Comparison of ENCODE assay signal across 8 cellular contexts in genomic region chr14:63737582-63738006, GRCh38. TPM values are rescaled to one million over a fixed set of nuclear protein-coding genes. Genes with fewer than 3 reads are reported as not detected.
DNase-seq lines count a peak whose midpoint lies in the region; ATAC-seq and TF ChIP-seq lines count a peak whose summit lies in the region.

No MANE protein-coding gene starts in this region.

- H3K27me3 Mint-ChIP-seq in activated CD8-positive, alpha-beta memory T cell treated with anti-CD3 and anti-CD28 coated beads, Interleukin-2, amount 10 ng/mL, durations not matched to agents 7 days and 5 days = peaks cover 6% of the 10 kb centered on the region
- peaks cover 0 to 9% of the 10 kb centered on the region in 2 donors for H3K27me3 Mint-ChIP-seq in natural killer cell (ENCODE audit: low read depth in 2 of 2)

- no peaks in the 10 kb centered on the region for H3K36me3 ChIP-seq in effector memory CD4-positive, alpha-beta T cell (ENCODE audit: control insufficient read depth, insufficient read depth, low read length)
- H3K36me3 ChIP-seq in MG63 = no peaks in the 10 kb centered on the region

- no peak for DNase-seq in activated CD8-positive, alpha-beta memory T cell treated with anti-CD3 and anti-CD28 coated beads, Interleukin-2, amount 10 ng/mL, durations not matched to agents 7 days and 5 days
- no peak for DNase-seq in activated CD8-positive, alpha-beta memory T cell treated with anti-CD3 and anti-CD28 coated beads, Interleukin-2, amount 50 U/mL, for 48 hours
- no peak for DNase-seq in effector memory CD4-positive, alpha-beta T cell
- DNase-seq in natural killer cell = no peak
- DNase-seq in CD1c-positive myeloid dendritic cell (ENCODE audit: extremely low spot score) = no peak
- DNase-seq in MG63 = no peak

- no peaks in the 10 kb centered on the region for H3K36me3 Mint-ChIP-seq in activated CD8-positive, alpha-beta memory T cell treated with anti-CD3 and anti-CD28 coated beads, Interleukin-2, amount 10 ng/mL, durations not matched to agents 7 days and 5 days
- no peaks in the 10 kb centered on the region for H3K36me3 Mint-ChIP-seq in natural killer cell

- no peaks in the 10 kb centered on the region for H3K27me3 ChIP-seq in effector memory CD4-positive, alpha-beta T cell (replicated peaks; ENCODE audit: control insufficient read depth, insufficient read depth, low read length, poor library complexity, severe bottlenecking)
- no peaks in the 10 kb centered on the region for H3K27me3 ChIP-seq in MG63

- no peaks in the 10 kb centered on the region for H3K4me1 ChIP-seq in effector memory CD4-positive, alpha-beta T cell (ENCODE audit: control insufficient read depth, insufficient read depth, low read length, poor library complexity, severe bottlenecking)

- H3K4me1 Mint-ChIP-seq in activated CD8-positive, alpha-beta memory T cell treated with anti-CD3 and anti-CD28 coated beads, Interleukin-2, amount 10 ng/mL, durations not matched to agents 7 days and 5 days = peaks cover 15% of the 10 kb centered on the region
- H3K4me1 Mint-ChIP-seq in natural killer cell = no peaks in the 10 kb centered on the region

- H3K4me3 ChIP-seq in effector memory CD4-positive, alpha-beta T cell (ENCODE audit: insufficient read depth, low read depth, low read length, poor library complexity, severe bottlenecking) = peak overlapping the region; percentile 29
- no peak overlapping the region for H3K4me3 ChIP-seq in MG63

- peak overlapping the region; percentile 43 for H3K4me3 Mint-ChIP-seq in activated CD8-positive, alpha-beta memory T cell treated with anti-CD3 and anti-CD28 coated beads, Interleukin-2, amount 10 ng/mL, durations not matched to agents 7 days and 5 days
- H3K4me3 Mint-ChIP-seq in natural killer cell = no peak overlapping the region

- no peak overlapping the region for H3K27ac ChIP-seq in effector memory CD4-positive, alpha-beta T cell (ENCODE audit: insufficient read depth, low read length, poor library complexity, severe bottlenecking)

- ATAC-seq in activated CD8-positive, alpha-beta memory T cell treated with anti-CD3 and anti-CD28 coated beads, Interleukin-2, amount 10 ng/mL, durations not matched to agents 7 days and 5 days = peak; percentile 92
- ATAC-seq in GM21528 (IDR thresholded peaks at IDR 0.05; ENCODE audit: low FRiP score, unreplicated experiment) (peak; percentile 93), HG03342 (IDR thresholded peaks at IDR 0.05; ENCODE audit: unreplicated experiment) (peak; percentile 96), natural killer cell (no peak)

- TF ChIP-seq CTCF in natural killer cell (IDR thresholded peaks at IDR 0.05) = no peak

- no peaks in the 10 kb centered on the region for H3K9me3 ChIP-seq in effector memory CD4-positive, alpha-beta T cell (ENCODE audit: control insufficient read depth, low read length)
- H3K9me3 ChIP-seq in MG63 = no peaks in the 10 kb centered on the region

- H3K9me3 Mint-ChIP-seq in activated CD8-positive, alpha-beta memory T cell treated with anti-CD3 and anti-CD28 coated beads, Interleukin-2, amount 10 ng/mL, durations not matched to agents 7 days and 5 days (ENCODE audit: low read depth) = no peaks in the 10 kb centered on the region
- H3K9me3 Mint-ChIP-seq in natural killer cell = no peaks in the 10 kb centered on the region

- peak overlapping the region; percentile 83 for H3K27ac Mint-ChIP-seq in activated CD8-positive, alpha-beta memory T cell treated with anti-CD3 and anti-CD28 coated beads, Interleukin-2, amount 10 ng/mL, durations not matched to agents 7 days and 5 days
- no peak overlapping the region for H3K27ac Mint-ChIP-seq in natural killer cell

- intact Hi-C loops in natural killer cell (cut with micrococcal nuclease) = no loop called here

- CTCF ChIA-PET in activated CD8-positive, alpha-beta memory T cell treated with anti-CD3 and anti-CD28 coated beads, Interleukin-2, amount 10 ng/mL, durations not matched to agents 7 days and 5 days (lab: Charles Lee) = interaction anchor here (0.8 to 3.7 kb wide), 5 partner anchors 9 to 96 kb away, joined by 3 to 17 read pairs (median 5); partner anchors contain the start of genes SGPP1 and WDR89

RNA-seq across cellular contexts. Expression of gene SGPP1, which starts 9.7 kb away (rescaled TPM):
- total RNA-seq in activated CD8-positive, alpha-beta memory T cell treated with anti-CD3 and anti-CD28 coated beads, Interleukin-2, amount 10 ng/mL, durations not matched to agents 7 days and 5 days = 10 to 100 TPM; 16.5 to 17.4 TPM
- total RNA-seq in natural killer cell = 10 to 100 TPM; 17.8 to 23.4 (median 23.3) TPM
- 17.1 and 18.0 TPM in 2 replicates for total RNA-seq in MG63 (2014; rRNA removed; shearing (Covaris generic); ENCODE audit: low replicate concordance)

Comparison
In these comparisons a context has a peak if more than half of its experiments do, and no peak if none do; other contexts are left out.
1. ATAC-seq: peak in activated CD8-positive, alpha-beta memory T cell treated with anti-CD3 and anti-CD28 coated beads, Interleukin-2, amount 10 ng/mL, durations not matched to agents 7 days and 5 days (single experiment), GM21528 (single experiment) and HG03342 (single experiment); none in natural killer cell (0 of 3).